8 cellular contexts compared by ENCODE assay signal in the genomic region with DNA sequence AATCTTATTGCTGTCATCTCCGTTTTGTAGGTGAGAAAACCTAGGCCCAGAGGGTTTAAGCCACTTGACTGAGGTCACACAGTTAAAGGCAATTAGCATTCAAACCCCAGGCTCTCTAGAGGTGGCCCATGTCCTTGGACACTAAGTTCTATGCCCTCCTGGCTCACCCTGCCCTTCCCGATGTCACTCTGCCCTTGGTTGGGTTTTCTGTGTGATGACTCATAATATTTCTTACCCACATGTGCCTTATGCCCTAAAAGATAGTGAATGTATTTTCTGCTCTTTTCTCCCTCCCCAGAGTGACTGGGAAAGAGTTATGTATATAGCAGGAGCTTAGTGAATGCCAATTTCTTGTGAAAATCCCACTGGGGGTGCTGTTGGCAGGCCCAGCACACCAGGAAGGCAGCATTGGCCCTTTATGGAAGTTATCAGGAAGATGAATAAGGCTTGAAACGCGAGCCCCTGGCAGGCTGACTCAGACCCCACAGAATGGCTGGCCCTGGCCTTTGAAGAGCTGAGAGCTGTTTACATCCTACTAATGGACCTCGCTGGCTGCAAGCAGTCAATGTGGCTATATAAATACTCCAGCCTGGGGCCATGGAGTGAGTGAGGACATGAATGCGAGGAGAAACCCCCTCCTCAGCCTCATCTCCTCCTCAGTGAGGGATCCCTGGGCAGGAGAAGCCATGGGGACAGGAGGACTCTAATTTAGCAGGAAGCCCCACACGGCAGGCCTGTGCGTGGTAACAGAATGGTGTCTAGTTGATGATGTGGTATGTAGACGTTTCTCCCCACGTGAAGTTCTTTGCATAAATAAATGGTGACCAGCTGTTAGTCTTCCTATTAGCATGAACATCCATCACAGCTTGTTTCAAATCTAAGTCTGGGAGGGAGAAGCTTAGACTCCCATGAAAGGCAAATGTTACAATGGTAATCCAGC.
DNase-seq lines count a peak whose midpoint lies in the region; ATAC-seq and TF ChIP-seq lines count a peak whose summit lies in the region.

No MANE protein-coding gene starts in this region.

- ATAC-seq in heart right ventricle, result peak in 5 of 8 donors; percentile 22 to 40 (median 27)
- no peak for ATAC-seq in GM19395 (IDR thresholded peaks at IDR 0.05; ENCODE audit: unreplicated experiment)

- WGBS in heart right ventricle, 2 donors, result 69 to 73% methylated on average over 10 of the region's 10 CpGs
- WGBS in suprapubic skin, result 69% methylated on average over 10 of the region's 10 CpGs
- WGBS in tibial nerve, 2 donors, result 58 to 62% methylated on average over 10 of the region's 10 CpGs

- intact Hi-C loops in heart right ventricle (cut with DNase I), result no loop called here

- peak; percentile 30 to 44 for DNase-seq in NCI-H526 (lab: John Stamatoyannopoulos, UW)
- no peak for DNase-seq in NCI-H526 treated with DMSO at 0.1 percent for 48 hours (lab: John Stamatoyannopoulos, UW)
- peak; percentile 96 for DNase-seq in SW480 (ENCODE audit: low spot score)
- DNase-seq in heart right ventricle, result no peak
- DNase-seq in suprapubic skin (ENCODE audit: low spot score in 2 of 2), result peak; percentile 41 to 66
- DNase-seq in tibial nerve (ENCODE audit: low spot score in 2 of 2), result no peak
- no peak for DNase-seq in retina

- H3K4me1 ChIP-seq in heart right ventricle (peaks cover 0 to 6% (median 0%) of the 10 kb centered on the region in 9 donors), suprapubic skin (no peaks in the 10 kb centered on the region), tibial nerve (no peaks in the 10 kb centered on the region)

- no peak for TF ChIP-seq EP300 in suprapubic skin (IDR thresholded peaks at IDR 0.05)
- no peak for TF ChIP-seq EP300 in tibial nerve (IDR thresholded peaks at IDR 0.05)

- TF ChIP-seq POLR2A in suprapubic skin (IDR thresholded peaks at IDR 0.05), result no peak
- no peak for TF ChIP-seq POLR2A in tibial nerve (IDR thresholded peaks at IDR 0.05)

- H3K36me3 ChIP-seq in heart right ventricle, result no peaks in the 10 kb centered on the region
- no peaks in the 10 kb centered on the region for H3K36me3 ChIP-seq in suprapubic skin
- no peaks in the 10 kb centered on the region for H3K36me3 ChIP-seq in tibial nerve

- H3K9me3 ChIP-seq in heart right ventricle (peaks cover 0 to 7% (median 0%) of the 10 kb centered on the region in 11 donors), suprapubic skin (no peaks in the 10 kb centered on the region), tibial nerve (peaks cover 0 to 3% (median 0%) of the 10 kb centered on the region in 4 donors)

- no peak overlapping the region for H3K27ac ChIP-seq in heart right ventricle
- no peak overlapping the region for H3K27ac ChIP-seq in suprapubic skin
- H3K27ac ChIP-seq in tibial nerve, result no peak overlapping the region

- TF ChIP-seq CTCF in heart right ventricle (IDR thresholded peaks at IDR 0.05), result no peak
- no peak for TF ChIP-seq CTCF in suprapubic skin (IDR thresholded peaks at IDR 0.05)
- TF ChIP-seq CTCF in tibial nerve (IDR thresholded peaks at IDR 0.05), result no peak

- peaks cover 0 to 5% (median 0%) of the 10 kb centered on the region in 7 donors for H3K27me3 ChIP-seq in heart right ventricle
- H3K27me3 ChIP-seq in suprapubic skin, result no peaks in the 10 kb centered on the region
- H3K27me3 ChIP-seq in tibial nerve, result no peaks in the 10 kb centered on the region

- no peak overlapping the region for H3K4me3 ChIP-seq in heart right ventricle
- no peak overlapping the region for H3K4me3 ChIP-seq in suprapubic skin
- H3K4me3 ChIP-seq in tibial nerve, result no peak overlapping the region

Comparison
In these comparisons a context has a peak if more than half of its experiments do, and no peak if none do; other contexts are left out.
1. DNase-seq: peak in NCI-H526 (2 of 2), SW480 (single experiment) and suprapubic skin (2 of 2); none in NCI-H526 treated with DMSO at 0.1 percent for 48 hours (single experiment), heart right ventricle (0 of 2), tibial nerve (0 of 2) and retina (single experiment).